In genomic region chr11:64925536-64926449, GRCh38 we compare ENCODE assay signal across 10 cellular contexts. TPM values are rescaled to one million over a fixed set of nuclear protein-coding genes. Genes with fewer than 3 reads are reported as not detected.
A peak's percentile ranks its signal among the peaks of the same experiment; 100 is the strongest.
DNase-seq lines count a peak whose midpoint lies in the region; ATAC-seq, FAIRE-seq and TF ChIP-seq lines count a peak whose summit lies in the region.
"Had no signal": no experiment of that assay in that cellular context is flagged by ENCODE, and none has a peak within 500 bp of the region (broad histone marks: within the 10 kb centered on the region; RNA-seq: fewer than 3 reads in every experiment).

No MANE protein-coding gene starts in this region.

- H3K27me3 ChIP-seq in ascending aorta = no peaks in the 10 kb centered on the region
- no peaks in the 10 kb centered on the region for H3K27me3 ChIP-seq in left lung
- H3K27me3 ChIP-seq: BE2C had no signal

- H3K4me1 Mint-ChIP-seq in activated CD4-positive, alpha-beta T cell treated with anti-CD3 and anti-CD28 coated beads, Interleukin-2, amount 10 ng/mL, durations not matched to agents 24 days and 14 days = peaks cover 10% of the 10 kb centered on the region

- no peak overlapping the region for H3K27ac ChIP-seq in ascending aorta
- H3K27ac ChIP-seq in left lung = no peak overlapping the region
- peak overlapping the region; percentile 99 for H3K27ac ChIP-seq in substantia nigra (ENCODE audit: low read depth, low read length, poor library complexity, severe bottlenecking)

- no peak for DNase-seq in activated CD4-positive, alpha-beta T cell treated with anti-CD3 and anti-CD28 coated beads, Interleukin-2, amount 10 ng/mL, durations not matched to agents 24 days and 14 days
- no peak for DNase-seq in activated CD4-positive, alpha-beta T cell treated with anti-CD3 and anti-CD28 coated beads, Interleukin-2, amount 50 U/mL, for 48 hours
- DNase-seq in ascending aorta (ENCODE audit: low spot score in 2 of 2) (no peak), left lung (peak in 1 of 2 donors; percentile 81), substantia nigra (lab: John Stamatoyannopoulos, UW) (peak in 2 of 49 donors; percentile 4 to 83), H54 (ENCODE audit: insufficient read length, low spot score) (no peak), EL (no peak)
- DNase-seq: BE2C, NCI-H2171 had no signal

- H3K9me3 ChIP-seq in ascending aorta (no peaks in the 10 kb centered on the region), left lung (no peaks in the 10 kb centered on the region)
- H3K9me3 ChIP-seq: BE2C had no signal

- H3K27me3 Mint-ChIP-seq in activated CD4-positive, alpha-beta T cell treated with anti-CD3 and anti-CD28 coated beads, Interleukin-2, amount 10 ng/mL, durations not matched to agents 24 days and 14 days = no peaks in the 10 kb centered on the region

- H3K4me3 Mint-ChIP-seq in activated CD4-positive, alpha-beta T cell treated with anti-CD3 and anti-CD28 coated beads, Interleukin-2, amount 10 ng/mL, durations not matched to agents 24 days and 14 days = peak overlapping the region; percentile 91

- peaks cover 20% of the 10 kb centered on the region for H3K36me3 Mint-ChIP-seq in activated CD4-positive, alpha-beta T cell treated with anti-CD3 and anti-CD28 coated beads, Interleukin-2, amount 10 ng/mL, durations not matched to agents 24 days and 14 days (ENCODE audit: low read depth)

- ATAC-seq in left lung = no peak
- ATAC-seq in HG02623 (IDR thresholded peaks at IDR 0.05; ENCODE audit: unreplicated experiment) = no peak

- no peak for TF ChIP-seq POLR2A in H54 (IDR thresholded peaks at IDR 0.05; ENCODE audit: low read depth, low read length)

- intact Hi-C loops in activated CD4-positive, alpha-beta T cell treated with anti-CD3 and anti-CD28 coated beads, Interleukin-2, amount 10 ng/mL, durations not matched to agents 24 days and 14 days (cut with micrococcal nuclease) = loop anchor here (2.0 kb wide), 1 partner anchor 47 kb away; the partner anchor contains the start of gene EHD1
- intact Hi-C loops in ascending aorta (cut with DNase I) = no loop called here
- intact Hi-C loops in left lung (cut with DNase I) = no loop called here

- no peak for TF ChIP-seq CTCF in ascending aorta (IDR thresholded peaks at IDR 0.05)
- TF ChIP-seq CTCF in left lung (IDR thresholded peaks at IDR 0.05) = no peak

- H3K36me3 ChIP-seq in ascending aorta (peaks cover 19 to 39% of the 10 kb centered on the region in 2 donors), left lung (peaks cover 0 to 41% of the 10 kb centered on the region in 2 donors)
- H3K36me3 ChIP-seq: BE2C had no signal

- H3K4me1 ChIP-seq in ascending aorta = peaks cover 10 to 21% of the 10 kb centered on the region in 2 donors
- H3K4me1 ChIP-seq in left lung = peaks cover 10 to 27% of the 10 kb centered on the region in 2 donors
- H3K4me1 ChIP-seq: BE2C had no signal

- H3K9me3 Mint-ChIP-seq in activated CD4-positive, alpha-beta T cell treated with anti-CD3 and anti-CD28 coated beads, Interleukin-2, amount 10 ng/mL, durations not matched to agents 24 days and 14 days = no peaks in the 10 kb centered on the region

- FAIRE-seq in H54 (lab: Jason Lieb, UNC) = no peak

- H3K4me3 ChIP-seq in ascending aorta (peak overlapping the region; percentile 91 to 97), left lung (peak overlapping the region; percentile 69 to 95)

- no peak overlapping the region for H3K27ac Mint-ChIP-seq in activated CD4-positive, alpha-beta T cell treated with anti-CD3 and anti-CD28 coated beads, Interleukin-2, amount 10 ng/mL, durations not matched to agents 24 days and 14 days

RNA-seq across cellular contexts. Expression of gene PPP2R5B, which starts 1.3 kb away (rescaled TPM):
- 11.4 and 16.7 TPM in 2 replicates for total RNA-seq in activated CD4-positive, alpha-beta T cell treated with anti-CD3 and anti-CD28 coated beads, Interleukin-2, amount 10 ng/mL, durations not matched to agents 24 days and 14 days
- 115 TPM for total RNA-seq in ascending aorta
- 10 to 100 TPM; 24.4 to 29.9 TPM for total RNA-seq in left lung

RNA-seq across cellular contexts. Expression of gene ATG2A, which starts 8.8 kb away (rescaled TPM):
- 22.5 and 23.1 TPM in 2 replicates for total RNA-seq in activated CD4-positive, alpha-beta T cell treated with anti-CD3 and anti-CD28 coated beads, Interleukin-2, amount 10 ng/mL, durations not matched to agents 24 days and 14 days
- total RNA-seq in ascending aorta (39.5 TPM), left lung (10 to 100 TPM; 21.9 to 23.5 TPM)

RNA-seq across cellular contexts. Expression of gene GPHA2, which starts 9.9 kb away (rescaled TPM):
- not detected in 2 replicates for total RNA-seq in activated CD4-positive, alpha-beta T cell treated with anti-CD3 and anti-CD28 coated beads, Interleukin-2, amount 10 ng/mL, durations not matched to agents 24 days and 14 days
- total RNA-seq in ascending aorta (not detected), left lung (not detected)

RNA-seq across cellular contexts. Expression of gene MAJIN, which starts 46.1 kb away (rescaled TPM):
- 0.71 TPM in 1 of 2 replicates, not detected in the other for total RNA-seq in activated CD4-positive, alpha-beta T cell treated with anti-CD3 and anti-CD28 coated beads, Interleukin-2, amount 10 ng/mL, durations not matched to agents 24 days and 14 days
- total RNA-seq in ascending aorta (not detected), left lung (not detected)

RNA-seq across cellular contexts. Expression of gene EHD1, which starts 47.4 kb away (rescaled TPM):
- 93.0 and 101 TPM in 2 replicates for total RNA-seq in activated CD4-positive, alpha-beta T cell treated with anti-CD3 and anti-CD28 coated beads, Interleukin-2, amount 10 ng/mL, durations not matched to agents 24 days and 14 days
- 216 TPM for total RNA-seq in ascending aorta
- 100 to 1,000 TPM in 1 of 2 donors, 10 to 100 TPM in 1; 73.0 to 153 TPM for total RNA-seq in left lung
